Comparison of ENCODE assay signal across 16 cellular contexts in the genomic region with DNA sequence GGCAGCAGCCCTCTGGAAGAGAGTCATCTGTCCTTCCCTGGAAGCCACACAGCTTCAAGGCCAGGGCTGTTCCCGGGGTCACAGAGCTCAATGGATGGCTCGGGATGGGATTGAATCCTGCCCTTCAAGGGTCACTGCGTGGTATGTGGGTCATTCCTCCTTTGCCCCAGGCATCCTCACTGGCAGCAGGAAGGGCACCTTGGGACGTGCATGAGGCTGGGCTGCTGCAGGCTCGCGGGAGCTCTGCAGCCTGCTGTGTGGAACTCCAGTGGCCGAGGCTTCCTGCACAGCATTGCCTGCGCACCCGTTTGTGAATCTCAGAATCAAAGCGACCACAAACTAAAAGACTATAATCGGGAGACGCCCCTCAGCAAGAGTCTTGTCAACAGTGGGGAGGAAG.
A peak's percentile ranks its signal among the peaks of the same experiment; 100 is the strongest.
DNase-seq lines count a peak whose midpoint lies in the region; ATAC-seq and TF ChIP-seq lines count a peak whose summit lies in the region.
"Had no signal": no experiment of that assay in that cellular context is flagged by ENCODE, and none has a peak within 500 bp of the region (broad histone marks: within the 10 kb centered on the region; RNA-seq: fewer than 3 reads in every experiment).

No MANE protein-coding gene starts in this region.

- no peak overlapping the region for H3K4me2 ChIP-seq in SK-N-SH

- no peaks in the 10 kb centered on the region for H3K9me2 ChIP-seq in SK-N-SH

- no peaks in the 10 kb centered on the region for H4K20me1 ChIP-seq in SK-N-SH (ENCODE audit: insufficient read depth)
- H4K20me1 ChIP-seq: BLaER1 treated with 17β-estradiol and CSF1 and Interleukin-3, amounts not matched to agents 10 nM and 100 nM had no signal

- DNase-seq in SK-N-SH = peak; percentile 59
- DNase-seq in left lobe of liver (ENCODE audit: low spot score) = peak; percentile 19
- peak; percentile 63 for DNase-seq in retina
- DNase-seq in cardiac septum (ENCODE audit: low spot score) = no peak
- DNase-seq in NCI-H446 treated with DMSO at 0.1 percent for 48 hours (lab: John Stamatoyannopoulos, UW) = no peak
- DNase-seq: AML-193; CD4-positive, CD25-positive, alpha-beta regulatory T cell; DMS 273 treated with DMSO at 0.1 percent for 48 hours; GOT3; HFFc6 had no signal

- no peak for TF ChIP-seq EP300 in SK-N-SH (IDR thresholded peaks at IDR 0.05; ENCODE audit: borderline replicate concordance in 1 of 2, low read depth in 1 of 2, low read length in 1 of 2)

- no peak overlapping the region for H3K4me3 ChIP-seq in SK-N-SH (ENCODE audit: low read depth in 2 of 2, low read length in 1 of 2)
- H3K4me3 ChIP-seq: BLaER1 treated with 17β-estradiol and CSF1 and Interleukin-3, amounts not matched to agents 10 nM and 100 nM; HAP-1 had no signal

- no peaks in the 10 kb centered on the region for H3F3A ChIP-seq in SK-N-SH (replicated peaks; ENCODE audit: insufficient read depth)

- no peak overlapping the region for H3K9ac ChIP-seq in SK-N-SH
- H3K9ac ChIP-seq: BLaER1 treated with 17β-estradiol and CSF1 and Interleukin-3, amounts not matched to agents 10 nM and 100 nM had no signal

- no peaks in the 10 kb centered on the region for H3K9me3 ChIP-seq in SK-N-SH
- H3K9me3 ChIP-seq: BLaER1 treated with 17β-estradiol and CSF1 and Interleukin-3, amounts not matched to agents 10 nM and 100 nM; HAP-1 had no signal

- WGBS in SK-N-SH (ENCODE audit: low lambda C conversion rate) = 59% methylated on average over 9 of the region's 12 CpGs

- CTCF ChIA-PET in SK-N-SH (lab: Yijun Ruan, JAX) = interaction anchor here (0.8 to 2.7 kb wide), 2 partner anchors 9 to 212 kb away, joined by 3 to 9 read pairs; no protein-coding TSS in a partner anchor

- TF ChIP-seq RAD21 in SK-N-SH (IDR thresholded peaks at IDR 0.05; ENCODE audit: low read length) = no peak

- H3K36me3 ChIP-seq in SK-N-SH (replicated peaks in 1 of 2; ENCODE audit: control insufficient read depth in 1 of 2, insufficient read depth in 2 of 2, low read length in 1 of 2) = no peaks in the 10 kb centered on the region

- no peak overlapping the region for H2AFZ ChIP-seq in SK-N-SH (ENCODE audit: low read depth)

- no peaks in the 10 kb centered on the region for H3K79me2 ChIP-seq in SK-N-SH (ENCODE audit: insufficient read depth)

- H3K27me3 ChIP-seq in SK-N-SH (ENCODE audit: insufficient read depth) = no peaks in the 10 kb centered on the region; the same call in 1 of the 2 replicates
- H3K27me3 ChIP-seq: BLaER1 treated with 17β-estradiol and CSF1 and Interleukin-3, amounts not matched to agents 10 nM and 100 nM had no signal

- ATAC-seq in SK-N-SH treated with all-trans-retinoic acid at 6 μM for 48 hours = no peak; the same call in 2 of the 3 replicates
- no peak for ATAC-seq in left lobe of liver
- no peak for ATAC-seq in HG03469 (IDR thresholded peaks at IDR 0.05; ENCODE audit: unreplicated experiment)
- ATAC-seq: HepG2 had no signal

- intact Hi-C loops in cardiac septum (cut with DNase I) = no loop called here

- H3K27ac ChIP-seq in SK-N-SH (ENCODE audit: low read depth in 2 of 2, low read length in 1 of 2) = no peak overlapping the region
- H3K27ac ChIP-seq: 22Rv1; BLaER1 treated with 17β-estradiol and CSF1 and Interleukin-3, amounts not matched to agents 10 nM and 100 nM had no signal

- TF ChIP-seq CTCF in SK-N-SH (IDR thresholded peaks at IDR 0.05) = no peak

- POLR2A ChIA-PET in SK-N-SH (lab: Yijun Ruan, JAX) = no interaction called here

- H3K4me1 ChIP-seq in SK-N-SH (ENCODE audit: control insufficient read depth in 1 of 2, insufficient read depth in 2 of 2, low read depth in 1 of 2, low read length in 1 of 2) = peaks cover 0 to 3% of the 10 kb centered on the region in 2 experiments; a peak in 1 of 4 replicates
- H3K4me1 ChIP-seq: HAP-1 had no signal

TF ChIP-seq in SK-N-SH, 30 proteins besides CTCF, POLR2A, EP300 and RAD21:
- TF ChIP-seq, protein P1, sequence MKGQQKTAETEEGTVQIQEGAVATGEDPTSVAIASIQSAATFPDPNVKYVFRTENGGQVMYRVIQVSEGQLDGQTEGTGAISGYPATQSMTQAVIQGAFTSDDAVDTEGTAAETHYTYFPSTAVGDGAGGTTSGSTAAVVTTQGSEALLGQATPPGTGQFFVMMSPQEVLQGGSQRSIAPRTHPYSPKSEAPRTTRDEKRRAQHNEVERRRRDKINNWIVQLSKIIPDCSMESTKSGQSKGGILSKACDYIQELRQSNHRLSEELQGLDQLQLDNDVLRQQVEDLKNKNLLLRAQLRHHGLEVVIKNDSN (IDR thresholded peaks at IDR 0.05; ENCODE audit: borderline replicate concordance, low read depth) = no peak
- TF ChIP-seq GATA2 (CRISPR knock-in tag; IDR thresholded peaks at IDR 0.05) (no peak), SIN3A (IDR thresholded peaks at IDR 0.05; ENCODE audit: borderline replicate concordance, low read depth, low read length) (no peak), GABPA (IDR thresholded peaks at IDR 0.05; ENCODE audit: low read depth) (no peak), FOXJ3 (CRISPR knock-in tag; IDR thresholded peaks at IDR 0.05) (no peak), NRF1 (IDR thresholded peaks at IDR 0.05; ENCODE audit: low read depth, low read length) (no peak), CHD2 (IDR thresholded peaks at IDR 0.05; ENCODE audit: low read length, partially characterized antibody) (no peak), JUND (IDR thresholded peaks at IDR 0.05) (no peak), RXRA (IDR thresholded peaks at IDR 0.05; ENCODE audit: borderline replicate concordance, low read depth) (no peak), YY1 (IDR thresholded peaks at IDR 0.05; ENCODE audit: low read depth) (no peak), ELF1 (IDR thresholded peaks at IDR 0.05) (no peak), POLR2AphosphoS5 (IDR thresholded peaks at IDR 0.05; ENCODE audit: low read depth, low read length) (no peak), MEF2A (IDR thresholded peaks at IDR 0.05; ENCODE audit: borderline replicate concordance, low read depth) (no peak)
- TF ChIP-seq, protein P2, sequence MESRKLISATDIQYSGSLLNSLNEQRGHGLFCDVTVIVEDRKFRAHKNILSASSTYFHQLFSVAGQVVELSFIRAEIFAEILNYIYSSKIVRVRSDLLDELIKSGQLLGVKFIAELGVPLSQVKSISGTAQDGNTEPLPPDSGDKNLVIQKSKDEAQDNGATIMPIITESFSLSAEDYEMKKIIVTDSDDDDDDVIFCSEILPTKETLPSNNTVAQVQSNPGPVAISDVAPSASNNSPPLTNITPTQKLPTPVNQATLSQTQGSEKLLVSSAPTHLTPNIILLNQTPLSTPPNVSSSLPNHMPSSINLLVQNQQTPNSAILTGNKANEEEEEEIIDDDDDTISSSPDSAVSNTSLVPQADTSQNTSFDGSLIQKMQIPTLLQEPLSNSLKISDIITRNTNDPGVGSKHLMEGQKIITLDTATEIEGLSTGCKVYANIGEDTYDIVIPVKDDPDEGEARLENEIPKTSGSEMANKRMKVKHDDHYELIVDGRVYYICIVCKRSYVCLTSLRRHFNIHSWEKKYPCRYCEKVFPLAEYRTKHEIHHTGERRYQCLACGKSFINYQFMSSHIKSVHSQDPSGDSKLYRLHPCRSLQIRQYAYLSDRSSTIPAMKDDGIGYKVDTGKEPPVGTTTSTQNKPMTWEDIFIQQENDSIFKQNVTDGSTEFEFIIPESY (IDR thresholded peaks at IDR 0.05; ENCODE audit: borderline replicate concordance, low read depth) = no peak

TF ChIP-seq in SK-N-SH treated with all-trans-retinoic acid at 6 μM for 48 hours, 23 proteins besides CTCF, POLR2A, EP300 and RAD21:
- no peak for TF ChIP-seq SNAI2 (CRISPR knock-in tag; IDR thresholded peaks at IDR 0.05)
- no peak for TF ChIP-seq ZC3H10 (CRISPR knock-in tag; IDR thresholded peaks at IDR 0.05)
- no peak for TF ChIP-seq TOX (CRISPR knock-in tag; IDR thresholded peaks at IDR 0.05; ENCODE audit: borderline replicate concordance)
- no peak for TF ChIP-seq ZNF8 (CRISPR knock-in tag; IDR thresholded peaks at IDR 0.05)
- TF ChIP-seq ZFP3 (CRISPR knock-in tag; IDR thresholded peaks at IDR 0.05) = no peak
- no peak for TF ChIP-seq PPARA (CRISPR knock-in tag; IDR thresholded peaks at IDR 0.05; ENCODE audit: borderline replicate concordance)
- TF ChIP-seq, protein P3, sequence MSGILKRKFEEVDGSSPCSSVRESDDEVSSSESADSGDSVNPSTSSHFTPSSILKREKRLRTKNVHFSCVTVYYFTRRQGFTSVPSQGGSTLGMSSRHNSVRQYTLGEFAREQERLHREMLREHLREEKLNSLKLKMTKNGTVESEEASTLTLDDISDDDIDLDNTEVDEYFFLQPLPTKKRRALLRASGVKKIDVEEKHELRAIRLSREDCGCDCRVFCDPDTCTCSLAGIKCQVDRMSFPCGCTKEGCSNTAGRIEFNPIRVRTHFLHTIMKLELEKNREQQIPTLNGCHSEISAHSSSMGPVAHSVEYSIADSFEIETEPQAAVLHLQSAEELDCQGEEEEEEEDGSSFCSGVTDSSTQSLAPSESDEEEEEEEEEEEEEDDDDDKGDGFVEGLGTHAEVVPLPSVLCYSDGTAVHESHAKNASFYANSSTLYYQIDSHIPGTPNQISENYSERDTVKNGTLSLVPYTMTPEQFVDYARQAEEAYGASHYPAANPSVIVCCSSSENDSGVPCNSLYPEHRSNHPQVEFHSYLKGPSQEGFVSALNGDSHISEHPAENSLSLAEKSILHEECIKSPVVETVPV (CRISPR knock-in tag; IDR thresholded peaks at IDR 0.05) = no peak
- TF ChIP-seq CSDC2 (CRISPR knock-in tag; IDR thresholded peaks at IDR 0.05) = no peak

Comparison
In these comparisons a context has a peak if more than half of its experiments do, and no peak if none do; other contexts are left out.
1. DNase-seq: peak in SK-N-SH (single experiment), left lobe of liver (single experiment) and retina (single experiment); none in cardiac septum (single experiment) and NCI-H446 treated with DMSO at 0.1 percent for 48 hours (single experiment).